ENCODE assay signal across 9 cellular contexts in the genomic region with DNA sequence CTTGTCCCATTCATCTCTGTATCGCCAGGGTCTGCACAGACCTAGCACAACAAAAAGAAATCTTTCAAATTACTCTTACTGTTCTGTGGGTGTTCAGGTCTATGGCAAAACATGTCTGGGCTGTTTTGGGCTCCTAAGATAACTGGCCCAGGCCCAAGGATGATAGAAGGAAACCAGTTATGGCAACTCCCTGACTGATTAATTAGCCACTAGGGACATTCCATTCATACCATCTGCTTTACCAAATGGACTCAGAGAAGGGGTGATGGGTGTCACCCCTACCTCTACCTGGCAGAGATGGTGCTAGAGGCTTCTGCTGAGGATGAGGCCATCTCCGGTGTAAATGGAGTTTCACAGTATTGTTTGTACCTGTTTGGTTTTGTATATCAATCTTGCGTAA. TPM values are rescaled to one million over a fixed set of nuclear protein-coding genes. Genes with fewer than 3 reads are reported as not detected.
DNase-seq lines count a peak whose midpoint lies in the region; ATAC-seq and TF ChIP-seq lines count a peak whose summit lies in the region.
"Had no signal": no experiment of that assay in that cellular context is flagged by ENCODE, and none has a peak within 500 bp of the region (broad histone marks: within the 10 kb centered on the region; RNA-seq: fewer than 3 reads in every experiment).

No MANE protein-coding gene starts in this region.

- TF ChIP-seq CTCF in tibial artery (IDR thresholded peaks at IDR 0.05) = no peak

- no peaks in the 10 kb centered on the region for H3K27me3 Mint-ChIP-seq in activated naive CD4-positive, alpha-beta T cell treated with anti-CD3 and anti-CD28 coated beads for 36 hours (ENCODE audit: low read depth)
- no peaks in the 10 kb centered on the region for H3K27me3 Mint-ChIP-seq in activated CD8-positive, alpha-beta T cell treated with anti-CD3 and anti-CD28 coated beads, Interleukin-2, amount 10 ng/mL, durations not matched to agents 7 days and 5 days (ENCODE audit: low read depth)

- H3K9me3 Mint-ChIP-seq in activated naive CD4-positive, alpha-beta T cell treated with anti-CD3 and anti-CD28 coated beads for 36 hours = no peaks in the 10 kb centered on the region
- H3K9me3 Mint-ChIP-seq in activated CD8-positive, alpha-beta T cell treated with anti-CD3 and anti-CD28 coated beads, Interleukin-2, amount 10 ng/mL, durations not matched to agents 7 days and 5 days (ENCODE audit: insufficient read depth) = no peaks in the 10 kb centered on the region

- CTCF ChIA-PET in activated naive CD4-positive, alpha-beta T cell treated with anti-CD3 and anti-CD28 coated beads for 36 hours (lab: Charles Lee) = interaction anchor here (0.7 to 2.3 kb wide), 4 partner anchors 10 to 77 kb away, joined by 3 to 8 read pairs (median 4); no protein-coding TSS in a partner anchor
- CTCF ChIA-PET in activated CD8-positive, alpha-beta T cell treated with anti-CD3 and anti-CD28 coated beads, Interleukin-2, amount 10 ng/mL, durations not matched to agents 7 days and 5 days (lab: Charles Lee) = no interaction called here

- DNase-seq in activated naive CD4-positive, alpha-beta T cell treated with anti-CD3 and anti-CD28 coated beads for 36 hours = no peak
- DNase-seq in activated naive CD4-positive, alpha-beta T cell treated with Interleukin-2 at 50 U/mL for 16 hours = no peak
- no peak for DNase-seq in activated CD8-positive, alpha-beta T cell treated with anti-CD3 and anti-CD28 coated beads, Interleukin-2, amount 10 ng/mL, durations not matched to agents 7 days and 5 days
- DNase-seq in tibial artery = no peak
- DNase-seq in AG08395 (ENCODE audit: low spot score) = no peak
- DNase-seq: islet precursor cell had no signal

- peak overlapping the region; percentile 71 for H3K4me3 Mint-ChIP-seq in activated naive CD4-positive, alpha-beta T cell treated with anti-CD3 and anti-CD28 coated beads for 36 hours
- peak overlapping the region; percentile 24 for H3K4me3 Mint-ChIP-seq in activated CD8-positive, alpha-beta T cell treated with anti-CD3 and anti-CD28 coated beads, Interleukin-2, amount 10 ng/mL, durations not matched to agents 7 days and 5 days

- POLR2A ChIA-PET in activated CD8-positive, alpha-beta T cell treated with anti-CD3 and anti-CD28 coated beads, Interleukin-2, amount 10 ng/mL, durations not matched to agents 7 days and 5 days (lab: Charles Lee) = interaction anchor here (1.6 kb wide), 1 partner anchor 68 kb away, joined by 8 read pairs; the partner anchor contains the start of genes FKBP15 and SLC31A1

- no peaks in the 10 kb centered on the region for H3K36me3 Mint-ChIP-seq in activated naive CD4-positive, alpha-beta T cell treated with anti-CD3 and anti-CD28 coated beads for 36 hours (ENCODE audit: low read depth)
- peaks cover 4% of the 10 kb centered on the region for H3K36me3 Mint-ChIP-seq in activated CD8-positive, alpha-beta T cell treated with anti-CD3 and anti-CD28 coated beads, Interleukin-2, amount 10 ng/mL, durations not matched to agents 7 days and 5 days (ENCODE audit: low read depth)

- no peak for ATAC-seq in activated CD8-positive, alpha-beta T cell treated with anti-CD3 and anti-CD28 coated beads, Interleukin-2, amount 10 ng/mL, durations not matched to agents 7 days and 5 days
- no peak for ATAC-seq in HG02623 (IDR thresholded peaks at IDR 0.05; ENCODE audit: unreplicated experiment)
- ATAC-seq in HG03439 (IDR thresholded peaks at IDR 0.05; ENCODE audit: unreplicated experiment) = no peak

- peaks cover under 1 to 10% (median 8%) of the 10 kb centered on the region in 3 donors for H3K36me3 ChIP-seq in tibial artery

- H3K4me1 ChIP-seq in tibial artery = peaks cover 0 to 28% (median 12%) of the 10 kb centered on the region in 4 donors

- no peaks in the 10 kb centered on the region for H3K9me3 ChIP-seq in tibial artery

- intact Hi-C loops in activated naive CD4-positive, alpha-beta T cell treated with anti-CD3 and anti-CD28 coated beads for 36 hours (cut with micrococcal nuclease) = loop anchor here (5.0 kb wide), 2 partner anchors 430 to 775 kb away; no protein-coding TSS in a partner anchor
- intact Hi-C loops in tibial artery (cut with DNase I; ENCODE audit: low total_unique reads) = no loop called here

- H3K27ac ChIP-seq in layer of hippocampus (ENCODE audit: low read depth, low read length) (peak overlapping the region; percentile 96), tibial artery (no peak overlapping the region)

- peaks cover 30% of the 10 kb centered on the region for H3K4me1 Mint-ChIP-seq in activated naive CD4-positive, alpha-beta T cell treated with anti-CD3 and anti-CD28 coated beads for 36 hours (ENCODE audit: low read depth)
- H3K4me1 Mint-ChIP-seq in activated CD8-positive, alpha-beta T cell treated with anti-CD3 and anti-CD28 coated beads, Interleukin-2, amount 10 ng/mL, durations not matched to agents 7 days and 5 days (ENCODE audit: low read depth) = peaks cover 36% of the 10 kb centered on the region

- no peak overlapping the region for H3K27ac Mint-ChIP-seq in activated naive CD4-positive, alpha-beta T cell treated with anti-CD3 and anti-CD28 coated beads for 36 hours
- no peak overlapping the region for H3K27ac Mint-ChIP-seq in activated CD8-positive, alpha-beta T cell treated with anti-CD3 and anti-CD28 coated beads, Interleukin-2, amount 10 ng/mL, durations not matched to agents 7 days and 5 days

- peak overlapping the region; percentile 79 to 95 for H3K4me3 ChIP-seq in tibial artery

- H3K27me3 ChIP-seq in layer of hippocampus (ENCODE audit: control insufficient read depth, insufficient read depth, low read length) = no peaks in the 10 kb centered on the region
- no peaks in the 10 kb centered on the region for H3K27me3 ChIP-seq in tibial artery

RNA-seq across cellular contexts. Expression of gene SLC31A2, which starts 1.9 kb away (rescaled TPM):
- total RNA-seq in activated naive CD4-positive, alpha-beta T cell treated with anti-CD3 and anti-CD28 coated beads for 36 hours = 1 to 10 TPM; 1.2 to 1.7 TPM
- total RNA-seq in activated CD8-positive, alpha-beta T cell treated with anti-CD3 and anti-CD28 coated beads, Interleukin-2, amount 10 ng/mL, durations not matched to agents 7 days and 5 days = 1 to 10 TPM; 2.0 to 2.7 TPM
